19 cellular contexts compared by ENCODE assay signal in the genomic region with DNA sequence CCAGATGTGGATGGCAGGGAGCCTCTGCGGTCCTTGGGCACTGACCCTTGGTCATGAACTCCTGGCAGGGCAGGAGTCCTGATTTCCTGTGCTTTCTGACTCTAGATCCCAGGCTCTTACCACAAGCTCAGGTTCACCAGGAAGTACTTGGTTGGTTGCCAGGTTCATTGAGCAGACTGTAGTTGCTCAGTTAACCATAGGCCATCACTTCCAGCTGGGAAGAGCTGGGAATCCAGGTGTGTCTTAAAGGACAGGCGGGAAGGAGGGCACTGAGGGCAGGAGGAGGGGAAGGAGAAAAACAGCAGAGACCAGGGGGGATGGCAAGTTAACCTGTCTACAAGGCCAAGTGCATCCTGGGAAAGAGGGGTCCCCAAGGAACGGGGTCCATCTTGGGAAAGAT. TPM values are rescaled to one million over a fixed set of nuclear protein-coding genes. Genes with fewer than 3 reads are reported as not detected.
A peak's percentile ranks its signal among the peaks of the same experiment; 100 is the strongest.
DNase-seq lines count a peak whose midpoint lies in the region; ATAC-seq and TF ChIP-seq lines count a peak whose summit lies in the region.
"Had no signal": no experiment of that assay in that cellular context is flagged by ENCODE, and none has a peak within 500 bp of the region (broad histone marks: within the 10 kb centered on the region; RNA-seq: fewer than 3 reads in every experiment).

No MANE protein-coding gene starts in this region.

- H3K4me1 ChIP-seq in heart left ventricle = peaks cover 0 to 41% (median 28%) of the 10 kb centered on the region in 12 donors

- no peaks in the 10 kb centered on the region for H3K27me3 Mint-ChIP-seq in natural killer cell treated with Interleukin-12 subunit alpha and Interleukin-12 subunit beta and Interleukin-15 and Interleukin-18, amount 100 ng/mL, for 72 hours

- peak; percentile 16 for DNase-seq in Right ventricle myocardium inferior (ENCODE audit: missing footprints)
- no peak for DNase-seq in heart left ventricle
- DNase-seq in natural killer cell treated with Interleukin-12 subunit alpha and Interleukin-12 subunit beta and Interleukin-15 and Interleukin-18, amount 100 ng/mL, for 72 hours (ENCODE audit: low spot score) = no peak
- no peak for DNase-seq in HUDEP-2 (lab: John Stamatoyannopoulos, UW; ENCODE audit: unreplicated experiment in 76 of 76)
- DNase-seq in superior temporal gyrus (ENCODE audit: extremely low spot score) = no peak
- DNase-seq: C1 segment of cervical spinal cord, DND-41, KG1, NCI-H1694 treated with DMSO at 0.1 percent for 48 hours, NCI-H510A, NCI-H774, PC-3, RPMI8226, SIG-M5 had no signal

- H3K4me3 ChIP-seq in heart left ventricle = no peak overlapping the region

- TF ChIP-seq CTCF in heart left ventricle (IDR thresholded peaks at IDR 0.05) (no peak), VCaP (conservative IDR thresholded peaks at IDR 0.05) (no peak)

- H3K36me3 Mint-ChIP-seq in natural killer cell treated with Interleukin-12 subunit alpha and Interleukin-12 subunit beta and Interleukin-15 and Interleukin-18, amount 100 ng/mL, for 72 hours = no peaks in the 10 kb centered on the region

- peak overlapping the region; percentile 45 to 53 for H3K27ac Mint-ChIP-seq in natural killer cell treated with Interleukin-12 subunit alpha and Interleukin-12 subunit beta and Interleukin-15 and Interleukin-18, amount 100 ng/mL, for 72 hours

- ATAC-seq in Right ventricle myocardium inferior = no peak
- ATAC-seq in heart left ventricle = no peak
- no peak for ATAC-seq in natural killer cell treated with Interleukin-12 subunit alpha and Interleukin-12 subunit beta and Interleukin-15 and Interleukin-18, amount 100 ng/mL, for 72 hours
- ATAC-seq in esophagus mucosa = no peak
- ATAC-seq: HCT116, HepG2, PC-3, SK-N-SH treated with all-trans-retinoic acid at 6 μM for 48 hours had no signal

- intact Hi-C loops in Right ventricle myocardium inferior (cut with DNase I) (loop anchor here (10.0 kb wide), 1 partner anchor 118 kb away; no protein-coding TSS in a partner anchor), heart left ventricle (cut with DNase I) (loop anchor here in 3 of 10 donors (5.0 to 10.0 kb wide), 4 partner anchors 118 to 288 kb away; a partner anchor contains a TSS)

- H3K4me1 Mint-ChIP-seq in natural killer cell treated with Interleukin-12 subunit alpha and Interleukin-12 subunit beta and Interleukin-15 and Interleukin-18, amount 100 ng/mL, for 72 hours (ENCODE audit: low read depth in 2 of 2) = peaks cover 26% of the 10 kb centered on the region in 2 donors

- no peaks in the 10 kb centered on the region for H3K9me3 Mint-ChIP-seq in natural killer cell treated with Interleukin-12 subunit alpha and Interleukin-12 subunit beta and Interleukin-15 and Interleukin-18, amount 100 ng/mL, for 72 hours

- 87 to 90% (median 88%) methylated on average over 2 to 3 of the region's 3 CpGs for WGBS in heart left ventricle, 4 donors

- no peaks in the 10 kb centered on the region for H3K9me3 ChIP-seq in heart left ventricle

- no peak overlapping the region for H3K4me3 Mint-ChIP-seq in natural killer cell treated with Interleukin-12 subunit alpha and Interleukin-12 subunit beta and Interleukin-15 and Interleukin-18, amount 100 ng/mL, for 72 hours

- peak overlapping the region in 1 of 12 donors; percentile 80 for H3K27ac ChIP-seq in heart left ventricle
- H3K27ac ChIP-seq in VCaP = peak overlapping the region; percentile 91; the same call in 1 of the 2 replicates

- H3K36me3 ChIP-seq in heart left ventricle = peaks cover 0 to 10% (median 0%) of the 10 kb centered on the region in 9 donors

- TF ChIP-seq POLR2A in heart left ventricle (IDR thresholded peaks at IDR 0.05) = no peak

- H3K27me3 ChIP-seq in heart left ventricle = no peaks in the 10 kb centered on the region

RNA-seq across cellular contexts. Expression of a gene that starts 11.5 kb away (rescaled TPM):
- 21.0 TPM for total RNA-seq in Right ventricle myocardium inferior
- 10 to 100 TPM; 22.7 to 51.4 (median 30.3) TPM for total RNA-seq in heart left ventricle
- 10 to 100 TPM; 10.7 to 17.1 TPM for polyA plus RNA-seq in heart left ventricle
- 100 to 1,000 TPM; 157 to 360 TPM for total RNA-seq in natural killer cell treated with Interleukin-12 subunit alpha and Interleukin-12 subunit beta and Interleukin-15 and Interleukin-18, amount 100 ng/mL, for 72 hours
- total RNA-seq in esophagus mucosa = 3.6 TPM
